ENCODE assay signal across 17 cellular contexts in genomic region chr1:22756053-22756730, GRCh38. TPM values are rescaled to one million over a fixed set of nuclear protein-coding genes. Genes with fewer than 3 reads are reported as not detected.
"Had no signal": no experiment of that assay in that cellular context is flagged by ENCODE, and none has a peak within 500 bp of the region (broad histone marks: within the 10 kb centered on the region; RNA-seq: fewer than 3 reads in every experiment).

No MANE protein-coding gene starts in this region.

- H3K4me3 ChIP-seq: heart left ventricle, psoas muscle, spleen, testis, tibial nerve had no signal

- H3K36me3 Mint-ChIP-seq: naive thymus-derived CD8-positive, alpha-beta T cell; stimulated activated memory B cell treated with anti-CD40 and anti-IgM and Interleukin-4, amounts not matched to agents 10 μg/mL and 1 μg/mL and 100 μg/mL, for 72 hours had no signal

- H3K27ac Mint-ChIP-seq: naive thymus-derived CD8-positive, alpha-beta T cell; stimulated activated memory B cell treated with anti-CD40 and anti-IgM and Interleukin-4, amounts not matched to agents 10 μg/mL and 1 μg/mL and 100 μg/mL, for 72 hours had no signal

- ATAC-seq: esophagus mucosa; left colon; naive thymus-derived CD8-positive, alpha-beta T cell; psoas muscle; sciatic nerve; stimulated activated memory B cell treated with anti-CD40 and anti-IgM and Interleukin-4, amounts not matched to agents 10 μg/mL and 1 μg/mL and 100 μg/mL, for 72 hours; stimulated activated naive CD8-positive, alpha-beta T cell treated with anti-CD3 and anti-CD28 coated beads, Interleukin-15, amount 100 ng/mL, for 72 hours had no signal

- H3K9me3 Mint-ChIP-seq: naive thymus-derived CD8-positive, alpha-beta T cell; stimulated activated memory B cell treated with anti-CD40 and anti-IgM and Interleukin-4, amounts not matched to agents 10 μg/mL and 1 μg/mL and 100 μg/mL, for 72 hours; stimulated activated naive CD8-positive, alpha-beta T cell treated with anti-CD3 and anti-CD28 coated beads, Interleukin-15, amount 100 ng/mL, for 72 hours had no signal

- H3K27ac ChIP-seq: heart left ventricle, psoas muscle, spleen, testis, tibial nerve had no signal

- DNase-seq: hippocampal formation; left colon; mesendoderm; naive thymus-derived CD8-positive, alpha-beta T cell; psoas muscle; retina; spleen; stimulated activated CD4-positive, alpha-beta T cell treated with anti-CD3 and anti-CD28 coated beads, Interleukin-15, amount 100 ng/mL, for 24 hours; stimulated activated CD4-positive, alpha-beta T cell treated with anti-CD3 and anti-CD28 coated beads, Interleukin-1b, Interleukin-23, amount 100 ng/mL, for 48 hours; stimulated activated CD4-positive, alpha-beta T cell treated with anti-CD3 and anti-CD28 coated beads, Interleukin-4, amount 100 ng/mL, for 24 hours; stimulated activated naive CD8-positive, alpha-beta T cell treated with anti-CD3 and anti-CD28 coated beads, Interleukin-15, amount 100 ng/mL, for 72 hours; testis had no signal

- H3K36me3 ChIP-seq: heart left ventricle, spleen, tibial nerve had no signal

- H3K4me1 ChIP-seq: psoas muscle, spleen had no signal

- H3K4me3 Mint-ChIP-seq: naive thymus-derived CD8-positive, alpha-beta T cell; stimulated activated memory B cell treated with anti-CD40 and anti-IgM and Interleukin-4, amounts not matched to agents 10 μg/mL and 1 μg/mL and 100 μg/mL, for 72 hours; stimulated activated naive CD8-positive, alpha-beta T cell treated with anti-CD3 and anti-CD28 coated beads, Interleukin-15, amount 100 ng/mL, for 72 hours had no signal

- H3K9me3 ChIP-seq: heart left ventricle, psoas muscle, spleen, testis, tibial nerve had no signal

- H3K4me1 Mint-ChIP-seq: naive thymus-derived CD8-positive, alpha-beta T cell; stimulated activated memory B cell treated with anti-CD40 and anti-IgM and Interleukin-4, amounts not matched to agents 10 μg/mL and 1 μg/mL and 100 μg/mL, for 72 hours had no signal

- H3K27me3 ChIP-seq: heart left ventricle, testis, tibial nerve had no signal

RNA-seq across cellular contexts. Expression of gene EPHB2, which starts 45.6 kb away (rescaled TPM):
- polyA plus RNA-seq: naive thymus-derived CD8-positive, alpha-beta T cell had no signal
